In genomic region chr3:192629429-192629828, GRCh38 we compare ENCODE assay signal across 26 cellular contexts.
"Had no signal": no experiment of that assay in that cellular context is flagged by ENCODE, and none has a peak within 500 bp of the region (broad histone marks: within the 10 kb centered on the region; RNA-seq: fewer than 3 reads in every experiment).

No MANE protein-coding gene starts in this region.

- H3K27ac ChIP-seq: neutrophil, pancreas, psoas muscle, right lobe of liver, sigmoid colon, stomach, thoracic aorta, thyroid gland, tibial nerve, upper lobe of left lung, vagina had no signal

- H3K27me3 ChIP-seq: neutrophil, pancreas, right lobe of liver, sigmoid colon, stomach, thyroid gland, tibial nerve, upper lobe of left lung, vagina had no signal

- H3K27me3 Mint-ChIP-seq: natural killer cell treated with Interleukin-12 subunit alpha and Interleukin-12 subunit beta and Interleukin-15 and Interleukin-18, amount 100 ng/mL, for 72 hours; stimulated activated naive B cell treated with anti-CD40 and anti-IgM and Interleukin-4, amounts not matched to agents 10 μg/mL and 1 μg/mL and 100 μg/mL, for 72 hours had no signal

- H3K9me3 ChIP-seq: neutrophil, pancreas, psoas muscle, right lobe of liver, sigmoid colon, stomach, thoracic aorta, thyroid gland, tibial nerve, upper lobe of left lung, vagina had no signal

- H3K36me3 ChIP-seq: neutrophil, pancreas, right lobe of liver, sigmoid colon, stomach, thoracic aorta, thyroid gland, tibial nerve, upper lobe of left lung, vagina had no signal

- H3K4me3 Mint-ChIP-seq: natural killer cell treated with Interleukin-12 subunit alpha and Interleukin-12 subunit beta and Interleukin-15 and Interleukin-18, amount 100 ng/mL, for 72 hours; nephron progenitor cell; neural crest cell; stimulated activated effector memory CD8-positive, alpha-beta T cell treated with anti-CD3 and anti-CD28 coated beads, Interleukin-12 subunit alpha, Interleukin-12 subunit beta, amount 100 ng/mL, for 72 hours; stimulated activated naive B cell treated with anti-CD40 and anti-IgM and Interleukin-4, amounts not matched to agents 10 μg/mL and 1 μg/mL and 100 μg/mL, for 72 hours; stimulated activated naive CD8-positive, alpha-beta T cell treated with anti-CD3 and anti-CD28 coated beads, Interleukin-15, Interleukin-2, amounts not matched to agents 100 ng/mL and 50 ng/mL, for 24 hours had no signal

- H3K9me3 Mint-ChIP-seq: neural crest cell; stimulated activated naive CD8-positive, alpha-beta T cell treated with anti-CD3 and anti-CD28 coated beads, Interleukin-15, Interleukin-2, amounts not matched to agents 100 ng/mL and 50 ng/mL, for 24 hours had no signal

- H3K4me3 ChIP-seq: pancreas, psoas muscle, right lobe of liver, sigmoid colon, stomach, thoracic aorta, thyroid gland, tibial nerve, upper lobe of left lung, vagina had no signal

- H3K27ac Mint-ChIP-seq: natural killer cell treated with Interleukin-12 subunit alpha and Interleukin-12 subunit beta and Interleukin-15 and Interleukin-18, amount 100 ng/mL, for 72 hours; nephron progenitor cell; stimulated activated effector memory CD8-positive, alpha-beta T cell treated with anti-CD3 and anti-CD28 coated beads, Interleukin-12 subunit alpha, Interleukin-12 subunit beta, amount 100 ng/mL, for 72 hours; stimulated activated naive B cell treated with anti-CD40 and anti-IgM and Interleukin-4, amounts not matched to agents 10 μg/mL and 1 μg/mL and 100 μg/mL, for 72 hours; stimulated activated naive CD8-positive, alpha-beta T cell treated with anti-CD3 and anti-CD28 coated beads, Interleukin-15, Interleukin-2, amounts not matched to agents 100 ng/mL and 50 ng/mL, for 24 hours had no signal

- H3K4me1 Mint-ChIP-seq: nephron progenitor cell; neural crest cell; stimulated activated effector memory CD8-positive, alpha-beta T cell treated with anti-CD3 and anti-CD28 coated beads, Interleukin-12 subunit alpha, Interleukin-12 subunit beta, amount 100 ng/mL, for 72 hours; stimulated activated naive B cell treated with anti-CD40 and anti-IgM and Interleukin-4, amounts not matched to agents 10 μg/mL and 1 μg/mL and 100 μg/mL, for 72 hours had no signal

- H3K4me1 ChIP-seq: pancreas, psoas muscle, right lobe of liver, sigmoid colon, stomach, thyroid gland, tibial nerve, upper lobe of left lung, vagina had no signal

- DNase-seq: nephron progenitor cell; nucleus accumbens; pancreas; psoas muscle; right cardiac atrium; right lobe of liver; sigmoid colon; small intestine; stimulated activated CD4-positive, alpha-beta T cell treated with anti-CD3 and anti-CD28 coated beads, Interleukin-15, amount 100 ng/mL, for 24 hours; stimulated activated CD4-positive, alpha-beta T cell treated with anti-CD3 and anti-CD28 coated beads, Interleukin-2, amount 100 ng/mL, for 24 hours; stimulated activated CD4-positive, alpha-beta T cell treated with anti-CD3 and anti-CD28 coated beads, Interleukin-2, amount 100 ng/mL, for 48 hours; stimulated activated CD4-positive, alpha-beta T cell treated with anti-CD3 and anti-CD28 coated beads, Interleukin-4, amount 100 ng/mL, for 24 hours; stimulated activated naive B cell treated with anti-CD40 and anti-IgM and Interleukin-4, amounts not matched to agents 10 μg/mL and 1 μg/mL and 100 μg/mL, for 72 hours; stimulated activated naive CD4-positive, alpha-beta T cell treated with Interleukin-2 at 50 U/mL for 16 hours; stomach; thyroid gland; trophoblast cell; upper lobe of left lung had no signal

- H3K36me3 Mint-ChIP-seq: natural killer cell treated with Interleukin-12 subunit alpha and Interleukin-12 subunit beta and Interleukin-15 and Interleukin-18, amount 100 ng/mL, for 72 hours; stimulated activated effector memory CD8-positive, alpha-beta T cell treated with anti-CD3 and anti-CD28 coated beads, Interleukin-12 subunit alpha, Interleukin-12 subunit beta, amount 100 ng/mL, for 72 hours; stimulated activated naive B cell treated with anti-CD40 and anti-IgM and Interleukin-4, amounts not matched to agents 10 μg/mL and 1 μg/mL and 100 μg/mL, for 72 hours had no signal
